ENCODE assay signal across 8 cellular contexts in genomic region chr20:39849664-39850063, GRCh38.
DNase-seq lines count a peak whose midpoint lies in the region; ATAC-seq and TF ChIP-seq lines count a peak whose summit lies in the region.
"Had no signal": no experiment of that assay in that cellular context is flagged by ENCODE, and none has a peak within 500 bp of the region (broad histone marks: within the 10 kb centered on the region; RNA-seq: fewer than 3 reads in every experiment).

No MANE protein-coding gene starts in this region.

- H3K27me3 ChIP-seq in endodermal cell (ENCODE audit: control insufficient read depth, insufficient read depth, low read length, poor library complexity, severe bottlenecking) (peaks cover 12% of the 10 kb centered on the region), upper lobe of left lung (no peaks in the 10 kb centered on the region)

- H3K27me3 Mint-ChIP-seq in endodermal cell (ENCODE audit: insufficient read depth) = no peaks in the 10 kb centered on the region
- H3K27me3 Mint-ChIP-seq: activated naive CD4-positive, alpha-beta T cell treated with anti-CD3 and anti-CD28 coated beads, Interleukin-2, amount 10 ng/mL, durations not matched to agents 7 days and 5 days had no signal

- H3K9me3 ChIP-seq in endodermal cell (ENCODE audit: control insufficient read depth, low read length) (no peaks in the 10 kb centered on the region), upper lobe of left lung (no peaks in the 10 kb centered on the region)

- TF ChIP-seq CTCF in endodermal cell (conservative IDR thresholded peaks at IDR 0.05) (no peak), upper lobe of left lung (IDR thresholded peaks at IDR 0.05) (no peak)

- no peak overlapping the region for H3K9ac ChIP-seq in endodermal cell (ENCODE audit: extremely low read depth, low read length, poor library complexity, severe bottlenecking)

- peaks cover 47% of the 10 kb centered on the region for H3K4me1 Mint-ChIP-seq in endodermal cell
- H3K4me1 Mint-ChIP-seq: activated naive CD4-positive, alpha-beta T cell treated with anti-CD3 and anti-CD28 coated beads, Interleukin-2, amount 10 ng/mL, durations not matched to agents 7 days and 5 days had no signal

- no peak overlapping the region for H3K27ac Mint-ChIP-seq in endodermal cell
- H3K27ac Mint-ChIP-seq: activated naive CD4-positive, alpha-beta T cell treated with anti-CD3 and anti-CD28 coated beads, Interleukin-2, amount 10 ng/mL, durations not matched to agents 7 days and 5 days had no signal

- no peaks in the 10 kb centered on the region for H3K36me3 ChIP-seq in endodermal cell (ENCODE audit: control insufficient read depth, insufficient read depth, low read length)
- no peaks in the 10 kb centered on the region for H3K36me3 ChIP-seq in upper lobe of left lung

- no peaks in the 10 kb centered on the region for H3K9me3 Mint-ChIP-seq in endodermal cell
- H3K9me3 Mint-ChIP-seq: activated naive CD4-positive, alpha-beta T cell treated with anti-CD3 and anti-CD28 coated beads, Interleukin-2, amount 10 ng/mL, durations not matched to agents 7 days and 5 days had no signal

- H3K36me3 Mint-ChIP-seq in endodermal cell (ENCODE audit: low read depth) = no peaks in the 10 kb centered on the region
- H3K36me3 Mint-ChIP-seq: activated naive CD4-positive, alpha-beta T cell treated with anti-CD3 and anti-CD28 coated beads, Interleukin-2, amount 10 ng/mL, durations not matched to agents 7 days and 5 days had no signal

- peak; percentile 17 to 88 for ATAC-seq in upper lobe of left lung (ENCODE audit: low FRiP score in 2 of 2)
- ATAC-seq in HG02571 (IDR thresholded peaks at IDR 0.05; ENCODE audit: unreplicated experiment) = no peak

- no peak overlapping the region for H3K27ac ChIP-seq in endodermal cell (ENCODE audit: low read depth, low read length)
- H3K27ac ChIP-seq in upper lobe of left lung = no peak overlapping the region

- no peak for TF ChIP-seq POLR2A in upper lobe of left lung (IDR thresholded peaks at IDR 0.05)

- TF ChIP-seq EP300 in upper lobe of left lung (IDR thresholded peaks at IDR 0.05) = no peak

- no peak overlapping the region for H3K4me3 ChIP-seq in endodermal cell (ENCODE audit: low read length)
- no peak overlapping the region for H3K4me3 ChIP-seq in upper lobe of left lung

- no peak overlapping the region for H3K4me3 Mint-ChIP-seq in endodermal cell
- H3K4me3 Mint-ChIP-seq: activated naive CD4-positive, alpha-beta T cell treated with anti-CD3 and anti-CD28 coated beads, Interleukin-2, amount 10 ng/mL, durations not matched to agents 7 days and 5 days had no signal

- peak; percentile 15 for DNase-seq in NCI-H2196 treated with DMSO at 0.1 percent for 48 hours (lab: John Stamatoyannopoulos, UW; ENCODE audit: unreplicated experiment)
- peak; percentile 43 for DNase-seq in endodermal cell
- DNase-seq in medulla oblongata (ENCODE audit: extremely low spot score) = peak; percentile 67
- peak; percentile 28 to 85 for DNase-seq in upper lobe of left lung
- DNase-seq in NCI-H748 treated with DMSO at 0.1 percent for 48 hours (lab: John Stamatoyannopoulos, UW) = no peak
- DNase-seq in DMS53 (lab: John Stamatoyannopoulos, UW) = no peak
- DNase-seq: activated naive CD4-positive, alpha-beta T cell treated with anti-CD3 and anti-CD28 coated beads, Interleukin-2, amount 10 ng/mL, durations not matched to agents 7 days and 5 days had no signal

- H3K4me1 ChIP-seq in endodermal cell (ENCODE audit: control insufficient read depth, insufficient read depth, low read length) (peaks cover 29% of the 10 kb centered on the region), upper lobe of left lung (peaks cover 15 to 20% (median 18%) of the 10 kb centered on the region in 4 donors)

- WGBS in endodermal cell (ENCODE audit: insufficient coverage in 1 of 2, insufficient read length in 1 of 2), 2 experiments = 85 to 91% methylated on average over 8 to 9 of the region's 9 CpGs
- 14 to 34% methylated on average over 4 to 9 of the region's 9 CpGs for WGBS in upper lobe of left lung, 2 donors

Comparison
In these comparisons a context has a peak if more than half of its experiments do, and no peak if none do; other contexts are left out.
1. DNase-seq: peak in NCI-H2196 treated with DMSO at 0.1 percent for 48 hours (single experiment), endodermal cell (single experiment), medulla oblongata (single experiment) and upper lobe of left lung (2 of 2); none in NCI-H748 treated with DMSO at 0.1 percent for 48 hours (single experiment) and DMS53 (single experiment).